Comparison of ENCODE assay signal across 1 cellular context in the genomic region with DNA sequence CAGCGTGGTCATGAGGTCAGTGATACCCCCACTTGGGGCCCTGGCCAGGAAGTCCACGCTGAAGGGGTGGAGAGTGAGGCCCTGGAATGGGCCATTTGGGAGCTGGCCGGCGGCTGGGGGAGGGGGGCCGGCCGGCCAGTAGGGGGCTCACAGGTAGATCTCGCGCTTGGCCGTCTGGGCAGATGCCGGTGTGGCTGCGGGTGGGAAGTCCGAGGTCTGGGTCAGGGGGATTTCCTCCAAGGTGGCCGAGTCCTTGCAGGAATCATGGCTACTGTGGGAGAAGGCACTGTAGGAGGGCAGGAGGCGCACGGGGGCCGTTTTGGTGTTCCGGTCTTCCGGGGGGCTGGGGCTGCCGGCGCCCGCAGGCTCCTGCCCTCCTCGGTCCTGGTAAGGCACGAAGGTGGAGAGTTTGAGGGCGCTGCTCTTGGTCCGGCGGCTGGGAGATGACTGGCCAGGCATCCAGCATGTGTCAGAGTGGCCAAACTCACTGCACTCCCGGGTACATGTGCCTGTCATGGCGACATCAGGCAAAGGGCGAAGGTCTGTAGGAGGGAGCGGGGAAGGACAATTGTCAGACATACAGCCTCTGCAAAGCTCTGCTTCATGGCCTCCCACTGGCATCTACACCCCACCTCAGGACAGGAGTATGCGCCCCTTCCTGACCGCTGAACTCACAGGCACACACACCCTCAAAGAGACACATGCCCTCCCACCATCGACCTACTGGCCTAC.
TF ChIP-seq lines count a peak whose summit lies in the region.

No MANE protein-coding gene starts in this region.

TF ChIP-seq in H1, 55 proteins besides CTCF, POLR2A, EP300 and RAD21:
- no peak for TF ChIP-seq SIX5 (IDR thresholded peaks at IDR 0.05; ENCODE audit: low read depth, low read length)
- no peak for TF ChIP-seq JUND (IDR thresholded peaks at IDR 0.05; ENCODE audit: low read length)
- TF ChIP-seq, protein P1, sequence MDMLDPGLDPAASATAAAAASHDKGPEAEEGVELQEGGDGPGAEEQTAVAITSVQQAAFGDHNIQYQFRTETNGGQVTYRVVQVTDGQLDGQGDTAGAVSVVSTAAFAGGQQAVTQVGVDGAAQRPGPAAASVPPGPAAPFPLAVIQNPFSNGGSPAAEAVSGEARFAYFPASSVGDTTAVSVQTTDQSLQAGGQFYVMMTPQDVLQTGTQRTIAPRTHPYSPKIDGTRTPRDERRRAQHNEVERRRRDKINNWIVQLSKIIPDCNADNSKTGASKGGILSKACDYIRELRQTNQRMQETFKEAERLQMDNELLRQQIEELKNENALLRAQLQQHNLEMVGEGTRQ (IDR thresholded peaks at IDR 0.05; ENCODE audit: low read length): no peak
